Comparison of ENCODE assay signal across 1 cellular context in the genomic region with DNA sequence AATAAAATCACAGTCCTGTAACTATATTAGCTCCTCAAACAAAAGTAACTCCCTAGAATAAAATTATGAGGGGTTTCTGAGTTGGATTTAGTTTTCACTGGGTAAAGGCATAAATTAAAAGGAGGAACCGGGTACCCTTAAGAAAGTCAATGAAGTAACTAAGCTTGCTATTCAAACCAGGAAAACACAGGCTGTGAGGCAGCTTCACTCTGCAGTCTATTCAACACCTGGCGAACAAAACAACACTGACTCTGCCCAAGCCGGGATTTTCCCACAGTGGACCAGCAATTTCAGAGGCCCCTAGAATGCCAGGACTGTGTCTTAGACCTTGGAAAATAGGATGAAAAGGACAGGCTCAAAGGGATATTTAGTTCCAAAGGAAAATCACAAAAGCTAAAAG.
A peak's percentile ranks its signal among the peaks of the same experiment; 100 is the strongest.
TF ChIP-seq lines count a peak whose summit lies in the region.

No MANE protein-coding gene starts in this region.

TF ChIP-seq in GM12878, 131 proteins besides CTCF, POLR2A, EP300 and RAD21 (continued from another document):
- TF ChIP-seq ZBTB11 (CRISPR knock-in tag; IDR thresholded peaks at IDR 0.05) (no peak), TCF3 (IDR thresholded peaks at IDR 0.05; ENCODE audit: borderline replicate concordance, insufficient read depth, low read depth, low read length) (peak; percentile 67; the same call in 1 of the 2 replicates)
- TF ChIP-seq, protein P1, sequence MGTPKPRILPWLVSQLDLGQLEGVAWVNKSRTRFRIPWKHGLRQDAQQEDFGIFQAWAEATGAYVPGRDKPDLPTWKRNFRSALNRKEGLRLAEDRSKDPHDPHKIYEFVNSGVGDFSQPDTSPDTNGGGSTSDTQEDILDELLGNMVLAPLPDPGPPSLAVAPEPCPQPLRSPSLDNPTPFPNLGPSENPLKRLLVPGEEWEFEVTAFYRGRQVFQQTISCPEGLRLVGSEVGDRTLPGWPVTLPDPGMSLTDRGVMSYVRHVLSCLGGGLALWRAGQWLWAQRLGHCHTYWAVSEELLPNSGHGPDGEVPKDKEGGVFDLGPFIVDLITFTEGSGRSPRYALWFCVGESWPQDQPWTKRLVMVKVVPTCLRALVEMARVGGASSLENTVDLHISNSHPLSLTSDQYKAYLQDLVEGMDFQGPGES (IDR thresholded peaks at IDR 0.05): no peak
- TF ChIP-seq, protein P2, sequence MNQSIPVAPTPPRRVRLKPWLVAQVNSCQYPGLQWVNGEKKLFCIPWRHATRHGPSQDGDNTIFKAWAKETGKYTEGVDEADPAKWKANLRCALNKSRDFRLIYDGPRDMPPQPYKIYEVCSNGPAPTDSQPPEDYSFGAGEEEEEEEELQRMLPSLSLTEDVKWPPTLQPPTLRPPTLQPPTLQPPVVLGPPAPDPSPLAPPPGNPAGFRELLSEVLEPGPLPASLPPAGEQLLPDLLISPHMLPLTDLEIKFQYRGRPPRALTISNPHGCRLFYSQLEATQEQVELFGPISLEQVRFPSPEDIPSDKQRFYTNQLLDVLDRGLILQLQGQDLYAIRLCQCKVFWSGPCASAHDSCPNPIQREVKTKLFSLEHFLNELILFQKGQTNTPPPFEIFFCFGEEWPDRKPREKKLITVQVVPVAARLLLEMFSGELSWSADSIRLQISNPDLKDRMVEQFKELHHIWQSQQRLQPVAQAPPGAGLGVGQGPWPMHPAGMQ (IDR thresholded peaks at IDR 0.05; ENCODE audit: borderline replicate concordance): no peak
